In the genomic region with DNA sequence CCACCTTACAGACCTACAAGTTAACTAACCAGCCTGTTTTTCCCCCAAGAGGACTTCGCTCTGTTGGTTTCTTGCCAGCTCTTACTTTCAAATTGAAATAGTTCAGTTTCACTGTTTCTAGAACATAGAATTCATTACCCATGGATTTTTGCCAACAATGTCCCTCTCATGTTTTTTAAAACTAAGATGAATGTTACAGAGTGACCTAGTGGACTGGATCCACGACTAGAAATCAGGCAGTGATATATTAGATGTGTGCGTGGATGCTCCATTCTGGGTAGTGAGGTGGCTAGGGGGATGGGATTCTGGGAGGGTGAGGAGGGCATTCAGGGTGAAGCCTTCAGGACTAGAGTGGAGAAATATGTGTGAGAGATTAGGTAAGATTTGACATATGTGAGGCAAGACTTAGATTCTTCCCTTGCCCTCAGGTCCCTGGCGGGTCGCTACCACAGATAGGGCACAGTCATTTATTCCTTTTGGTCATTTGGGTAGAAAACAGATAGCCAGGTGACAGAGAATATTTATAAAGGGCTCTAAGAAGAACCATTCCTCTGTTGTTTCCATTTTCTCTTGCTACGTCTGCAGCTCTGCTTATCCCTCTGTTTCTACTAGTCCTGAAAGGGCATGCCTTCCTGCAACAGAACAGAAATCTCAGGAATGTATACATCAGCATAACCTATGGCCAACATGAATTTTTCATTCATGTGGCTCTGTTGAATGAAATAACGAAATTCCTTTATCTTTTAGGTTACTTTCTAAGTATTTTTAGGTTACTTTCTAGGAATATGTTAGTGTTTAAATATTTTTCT, we compare ENCODE assay signal across 17 cellular contexts. TPM values are rescaled to one million over a fixed set of nuclear protein-coding genes. Genes with fewer than 3 reads are reported as not detected.
DNase-seq lines count a peak whose midpoint lies in the region; ATAC-seq and TF ChIP-seq lines count a peak whose summit lies in the region.
"Had no signal": no experiment of that assay in that cellular context is flagged by ENCODE, and none has a peak within 500 bp of the region (broad histone marks: within the 10 kb centered on the region; RNA-seq: fewer than 3 reads in every experiment).

No MANE protein-coding gene starts in this region.

- no peak for TF ChIP-seq POLR2A in transverse colon (IDR thresholded peaks at IDR 0.05)

- no peak for TF ChIP-seq CTCF in cardiac fibroblast (IDR thresholded peaks at IDR 0.05; ENCODE audit: low read depth, low read length)
- TF ChIP-seq CTCF in transverse colon (IDR thresholded peaks at IDR 0.05) = no peak

- no peak overlapping the region for H3K18ac ChIP-seq in trophoblast cell (ENCODE audit: low read length)

- H4K12ac ChIP-seq in trophoblast cell (ENCODE audit: low read depth, low read length) = no peak overlapping the region

- in situ Hi-C loops in transverse colon (cut with MboI; ENCODE audit: low pct_ligation_motif_present in 1 of 4, low pct_unique_long_range_greater_than_20kb in 1 of 4, low sequenced_read_pairs in 3 of 4) = no loop called here

- H2BK120ac ChIP-seq in trophoblast cell (ENCODE audit: insufficient read depth, low read length, poor library complexity) = peak overlapping the region; percentile 14

- H3K9ac ChIP-seq in trophoblast cell (ENCODE audit: low read length) = no peak overlapping the region

- H3K4me1 ChIP-seq in trophoblast cell (ENCODE audit: control insufficient read depth in 1 of 2, insufficient read depth in 2 of 2, low read length in 2 of 2) = peaks cover 4 to 6% of the 10 kb centered on the region in 2 experiments
- peaks cover 0 to 5% (median 1%) of the 10 kb centered on the region in 4 donors for H3K4me1 ChIP-seq in transverse colon

- H3K4me2 ChIP-seq in trophoblast cell (ENCODE audit: low read length) = peak overlapping the region; percentile 24

- peak overlapping the region; percentile 59 for H2AFZ ChIP-seq in trophoblast cell (ENCODE audit: insufficient read depth, low read length, poor library complexity)

- H2BK5ac ChIP-seq in trophoblast cell (ENCODE audit: low read depth, low read length, poor library complexity) = peak overlapping the region; percentile 2

- H3K36me3 ChIP-seq in trophoblast cell (ENCODE audit: control insufficient read depth in 1 of 2, insufficient read depth in 2 of 2, low read length in 2 of 2) (no peaks in the 10 kb centered on the region), transverse colon (no peaks in the 10 kb centered on the region)
- H3K36me3 ChIP-seq: cardiac muscle cell, stomach had no signal

- no peak overlapping the region for H3K4ac ChIP-seq in trophoblast cell (ENCODE audit: low read depth, low read length)

- H3K4me3 ChIP-seq in cardiac fibroblast (replicated peaks in 1 of 2; ENCODE audit: low read depth in 2 of 2, low read length in 2 of 2) (no peak overlapping the region), trophoblast cell (ENCODE audit: low read depth, low read length) (no peak overlapping the region), transverse colon (no peak overlapping the region)
- H3K4me3 ChIP-seq: cardiac muscle cell, stomach had no signal

- H3K9me3 ChIP-seq in trophoblast cell (ENCODE audit: insufficient read depth, low read depth, low read length) (peaks cover 1% of the 10 kb centered on the region), transverse colon (no peaks in the 10 kb centered on the region)
- H3K9me3 ChIP-seq: stomach had no signal

- H3K27ac ChIP-seq in trophoblast cell (ENCODE audit: low read depth, low read length) (peak overlapping the region; percentile 21), transverse colon (no peak overlapping the region)
- H3K27ac ChIP-seq: cardiac muscle cell, stomach had no signal

- peaks cover 6% of the 10 kb centered on the region for H3K79me1 ChIP-seq in trophoblast cell (ENCODE audit: low read length)

- DNase-seq in HuH-7.5 (ENCODE audit: low spot score) (peak; percentile 23), cardiac fibroblast (ENCODE audit: low read depth in 2 of 2) (peak; percentile 27 to 58), trophoblast cell (peak in 1 of 2 donors; percentile 71), transverse colon (no peak)
- DNase-seq in stimulated activated CD4-positive, alpha-beta T cell treated with anti-CD3 and anti-CD28 coated beads, Interleukin-4, amount 100 ng/mL, for 1 hour = no peak
- DNase-seq: activated CD4-positive, alpha-beta T cell treated with anti-CD3 and anti-CD28 coated beads, Interleukin-2, amount 50 U/mL, for 48 hours; activated naive CD4-positive, alpha-beta T cell; CD4-positive, alpha-beta T cell; KG1; NCI-H2029 treated with DMSO at 0.1 percent for 48 hours; PC-3; stomach; T-helper 1 cell had no signal

- ATAC-seq in GM18868 (IDR thresholded peaks at IDR 0.05; ENCODE audit: unreplicated experiment) = peak; percentile 82
- no peak for ATAC-seq in HG02759 (IDR thresholded peaks at IDR 0.05; ENCODE audit: unreplicated experiment)
- ATAC-seq in GM19328 (IDR thresholded peaks at IDR 0.05; ENCODE audit: unreplicated experiment) = no peak
- ATAC-seq: PC-3 had no signal

- intact Hi-C loops in transverse colon (cut with DNase I; ENCODE audit: low total_unique reads) = no loop called here

- WGBS in trophoblast cell (ENCODE audit: extremely low coverage, insufficient coverage, insufficient read length) = no CpG with 5 or more reads among the region's 7 CpGs
- 72 to 91% methylated on average over 3 to 7 of the region's 7 CpGs for WGBS in transverse colon (ENCODE audit: low coverage in 1 of 2), 2 donors

- no peak overlapping the region for H4K91ac ChIP-seq in trophoblast cell (ENCODE audit: low read depth, low read length)

- no peaks in the 10 kb centered on the region for H3K79me2 ChIP-seq in trophoblast cell (ENCODE audit: control insufficient read depth, insufficient read depth, low read length, poor library complexity)

- H4K8ac ChIP-seq in trophoblast cell (ENCODE audit: low read depth, low read length) = no peak overlapping the region

- TF ChIP-seq EP300 in transverse colon (IDR thresholded peaks at IDR 0.05; ENCODE audit: low read depth) = no peak

- no peak overlapping the region for H2AK5ac ChIP-seq in trophoblast cell (ENCODE audit: low read length)

- no peak overlapping the region for H2BK12ac ChIP-seq in trophoblast cell (ENCODE audit: low read length)

- H3K14ac ChIP-seq in trophoblast cell (ENCODE audit: low read length) = no peak overlapping the region

- H3K27me3 ChIP-seq in trophoblast cell (ENCODE audit: insufficient read depth, low read length) (no peaks in the 10 kb centered on the region), transverse colon (no peaks in the 10 kb centered on the region)
- H3K27me3 ChIP-seq: stomach had no signal

- no peak overlapping the region for H3K23ac ChIP-seq in trophoblast cell (ENCODE audit: low read length)

RNA-seq across cellular contexts. Expression of gene JADE1, which starts 15.4 kb away (rescaled TPM):
- polyA plus RNA-seq in trophoblast cell (2013) = 17.0 TPM in 2 replicates
- total RNA-seq in transverse colon = 10 to 100 TPM in 3 of 4 donors, 1 to 10 TPM in 1; 7.8 to 15.9 (median 13.9) TPM

Comparison
In these comparisons a context has a peak if more than half of its experiments do, and no peak if none do; other contexts are left out.
1. DNase-seq: peak in HuH-7.5 (single experiment) and cardiac fibroblast (2 of 2); none in stimulated activated CD4-positive, alpha-beta T cell treated with anti-CD3 and anti-CD28 coated beads, Interleukin-4, amount 100 ng/mL, for 1 hour (single experiment) and transverse colon (single experiment).